ENCODE assay signal across 1 cellular context in genomic region chr12:105194947-105195346, GRCh38.
A peak's percentile ranks its signal among the peaks of the same experiment; 100 is the strongest.
TF ChIP-seq lines count a peak whose summit lies in the region.

No MANE protein-coding gene starts in this region.

TF ChIP-seq in HepG2, 621 proteins besides CTCF, POLR2A, EP300 and RAD21:
- TF ChIP-seq ZBTB37 (CRISPR knock-in tag; IDR thresholded peaks at IDR 0.05), result peak; percentile 44; the same call in 1 of the 2 replicates
- TF ChIP-seq ZNF788 (CRISPR knock-in tag; IDR thresholded peaks at IDR 0.05; ENCODE audit: borderline replicate concordance), result no peak
